Comparison of ENCODE assay signal across 8 cellular contexts in the genomic region with DNA sequence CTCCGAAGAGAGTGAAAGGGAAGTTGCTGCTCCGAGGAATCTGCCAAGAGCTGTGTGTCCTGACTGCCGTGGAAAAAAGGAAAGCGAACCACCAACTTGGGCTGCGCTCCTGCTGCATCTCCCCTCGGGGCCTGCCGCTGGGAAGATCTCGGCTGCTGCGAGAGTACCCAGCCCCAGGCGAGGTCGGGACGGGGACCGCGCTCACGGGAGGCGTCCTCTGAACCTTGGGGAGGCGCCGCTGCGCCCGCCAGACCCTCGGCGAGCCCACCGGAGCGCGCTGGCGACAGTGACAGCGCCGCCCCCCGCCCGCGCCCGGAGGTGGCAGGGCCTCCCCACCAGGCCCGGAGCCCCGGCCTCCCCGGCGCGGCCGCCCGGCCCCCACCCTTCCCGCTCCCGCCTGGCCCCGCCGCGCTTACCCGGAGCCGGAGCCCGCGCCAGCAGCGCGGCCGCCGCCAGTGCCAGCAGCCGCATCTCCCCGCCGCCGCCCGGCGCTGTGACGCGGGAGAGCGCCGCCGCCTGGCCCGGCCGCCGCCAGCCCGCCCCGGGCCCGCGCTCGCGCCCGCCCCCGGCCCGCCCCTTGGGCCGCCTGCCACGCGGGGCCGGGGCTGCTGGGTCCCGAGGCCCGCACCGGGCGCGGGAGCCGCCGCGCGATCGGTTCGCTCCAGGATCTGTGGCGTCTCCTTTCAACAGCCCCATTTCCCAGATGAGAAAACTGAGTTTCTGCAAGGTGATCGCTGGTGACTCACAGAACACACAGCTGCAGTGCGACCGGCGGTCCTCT. TPM values are rescaled to one million over a fixed set of nuclear protein-coding genes. Genes with fewer than 3 reads are reported as not detected.
A peak's percentile ranks its signal among the peaks of the same experiment; 100 is the strongest.
DNase-seq lines count a peak whose midpoint lies in the region; ATAC-seq and TF ChIP-seq lines count a peak whose summit lies in the region.

A gene with protein sequence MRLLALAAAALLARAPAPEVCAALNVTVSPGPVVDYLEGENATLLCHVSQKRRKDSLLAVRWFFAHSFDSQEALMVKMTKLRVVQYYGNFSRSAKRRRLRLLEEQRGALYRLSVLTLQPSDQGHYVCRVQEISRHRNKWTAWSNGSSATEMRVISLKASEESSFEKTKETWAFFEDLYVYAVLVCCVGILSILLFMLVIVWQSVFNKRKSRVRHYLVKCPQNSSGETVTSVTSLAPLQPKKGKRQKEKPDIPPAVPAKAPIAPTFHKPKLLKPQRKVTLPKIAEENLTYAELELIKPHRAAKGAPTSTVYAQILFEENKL (minus strand): TSS at position 508 of the 781 bp plus-strand sequence. CDS start 37 bp downstream, at position 471.

- TF ChIP-seq CTCF in WI38 (IDR thresholded peaks at IDR 0.05; ENCODE audit: low read depth, low read length) (no peak), foreskin fibroblast (IDR thresholded peaks at IDR 0.05; ENCODE audit: low read depth, low read length) (no peak)

- H3K9me3 Mint-ChIP-seq in natural killer cell treated with Interleukin-12 subunit alpha and Interleukin-12 subunit beta and Interleukin-15 and Interleukin-18, amount 100 ng/mL, for 72 hours = no peaks in the 10 kb centered on the region

- H3K4me3 Mint-ChIP-seq in natural killer cell treated with Interleukin-12 subunit alpha and Interleukin-12 subunit beta and Interleukin-15 and Interleukin-18, amount 100 ng/mL, for 72 hours = peak within 1 kb of the TSS; percentile 59

- peaks cover 0 to 6% of the 10 kb centered on the region in 2 donors for H3K4me1 Mint-ChIP-seq in natural killer cell treated with Interleukin-12 subunit alpha and Interleukin-12 subunit beta and Interleukin-15 and Interleukin-18, amount 100 ng/mL, for 72 hours (ENCODE audit: low read depth in 2 of 2)

- no peak within 1 kb of the TSS for H3K27ac Mint-ChIP-seq in natural killer cell treated with Interleukin-12 subunit alpha and Interleukin-12 subunit beta and Interleukin-15 and Interleukin-18, amount 100 ng/mL, for 72 hours

- H3K36me3 Mint-ChIP-seq in natural killer cell treated with Interleukin-12 subunit alpha and Interleukin-12 subunit beta and Interleukin-15 and Interleukin-18, amount 100 ng/mL, for 72 hours = no peaks in the 10 kb centered on the region

- DNase-seq in foreskin fibroblast = peak; percentile 20 to 50
- no peak for DNase-seq in natural killer cell treated with Interleukin-12 subunit alpha and Interleukin-12 subunit beta and Interleukin-15 and Interleukin-18, amount 100 ng/mL, for 72 hours (ENCODE audit: low spot score)
- no peak for DNase-seq in KG1 (lab: John Stamatoyannopoulos, UW)

- peak; percentile 40 for ATAC-seq in GM21423 (IDR thresholded peaks at IDR 0.05; ENCODE audit: unreplicated experiment)
- ATAC-seq in natural killer cell treated with Interleukin-12 subunit alpha and Interleukin-12 subunit beta and Interleukin-15 and Interleukin-18, amount 100 ng/mL, for 72 hours = peak; percentile 63 to 71
- no peak for ATAC-seq in HG02973 (IDR thresholded peaks at IDR 0.05; ENCODE audit: unreplicated experiment)
- no peak for ATAC-seq in HG03565 (IDR thresholded peaks at IDR 0.05; ENCODE audit: unreplicated experiment)
- no peak for ATAC-seq in GM21447 (IDR thresholded peaks at IDR 0.05; ENCODE audit: unreplicated experiment)

- H3K4me3 ChIP-seq in WI38 (ENCODE audit: low read depth, low read length) (peak within 1 kb of the TSS; percentile 71), foreskin fibroblast (ENCODE audit: low read depth in 1 of 2, low read length in 2 of 2) (peak within 1 kb of the TSS; percentile 68 to 87)

- H3K27me3 Mint-ChIP-seq in natural killer cell treated with Interleukin-12 subunit alpha and Interleukin-12 subunit beta and Interleukin-15 and Interleukin-18, amount 100 ng/mL, for 72 hours = peaks cover 3 to 8% of the 10 kb centered on the region in 2 donors

RNA-seq across cellular contexts. Expression of the gene that starts here (rescaled TPM):
- total RNA-seq in natural killer cell treated with Interleukin-12 subunit alpha and Interleukin-12 subunit beta and Interleukin-15 and Interleukin-18, amount 100 ng/mL, for 72 hours = under 1 TPM; 0.25 to 0.38 TPM

Comparison
In these comparisons a context has a peak if more than half of its experiments do, and no peak if none do; other contexts are left out.
1. Peak in ATAC-seq in natural killer cell treated with Interleukin-12 subunit alpha and Interleukin-12 subunit beta and Interleukin-15 and Interleukin-18, amount 100 ng/mL, for 72 hours; RNA of the gene not detected or under 1 TPM.
2. DNase-seq: peak in foreskin fibroblast (2 of 2); none in natural killer cell treated with Interleukin-12 subunit alpha and Interleukin-12 subunit beta and Interleukin-15 and Interleukin-18, amount 100 ng/mL, for 72 hours (single experiment) and KG1 (single experiment).